8 cellular contexts compared by ENCODE assay signal in genomic region chr2:127067620-127068350, GRCh38. TPM values are rescaled to one million over a fixed set of nuclear protein-coding genes. Genes with fewer than 3 reads are reported as not detected.
DNase-seq lines count a peak whose midpoint lies in the region; ATAC-seq and TF ChIP-seq lines count a peak whose summit lies in the region.

No MANE protein-coding gene starts in this region.

- TF ChIP-seq CTCF in H9 (conservative IDR thresholded peaks at IDR 0.05) (peak; percentile 82), foreskin keratinocyte (conservative IDR thresholded peaks at IDR 0.05) (peak; percentile 85), parathyroid adenoma (IDR thresholded peaks at IDR 0.05) (peak; percentile 88)

- H2BK5ac ChIP-seq in H9 (ENCODE audit: insufficient read length, low read length), result no peak overlapping the region

- peaks cover 0 to 16% of the 10 kb centered on the region in 2 experiments; a peak in 3 of 4 replicates for H3K4me1 Mint-ChIP-seq in H9

- H4K5ac ChIP-seq in H9 (ENCODE audit: insufficient read length, low read depth, low read length), result no peak overlapping the region

- no peaks in the 10 kb centered on the region for H3K23me2 ChIP-seq in H9 (ENCODE audit: insufficient read length, low read depth, low read length, poor library complexity, severe bottlenecking)

- no peaks in the 10 kb centered on the region for H3K9me3 Mint-ChIP-seq in H9

- H2AFZ ChIP-seq in H9 (ENCODE audit: low read length) (no peak overlapping the region), parathyroid adenoma (no peak overlapping the region)

- H3K9me3 ChIP-seq in H9 (ENCODE audit: control insufficient read depth, low read depth, low read length) (no peaks in the 10 kb centered on the region), parathyroid adenoma (ENCODE audit: control insufficient read depth, low read length) (no peaks in the 10 kb centered on the region)

- no peak overlapping the region for H3K4me3 ChIP-seq in parathyroid adenoma (ENCODE audit: low read depth, low read length)

- H2AK5ac ChIP-seq in H9 (ENCODE audit: insufficient read length, low read length), result no peak overlapping the region

- no peak overlapping the region for H3K27ac ChIP-seq in H9 (ENCODE audit: insufficient read length, low read depth, low read length)
- no peak overlapping the region for H3K27ac ChIP-seq in foreskin keratinocyte
- H3K27ac ChIP-seq in parathyroid adenoma, result no peak overlapping the region

- H3K4ac ChIP-seq in H9 (ENCODE audit: low read depth, low read length), result no peak overlapping the region; the same call in 1 of the 2 replicates

- H3K27me3 Mint-ChIP-seq in H9 (ENCODE audit: low read depth), result peaks cover 2% of the 10 kb centered on the region; the same call in 1 of the 2 replicates

- no peak overlapping the region for H3K23ac ChIP-seq in H9 (ENCODE audit: insufficient read length, low read depth, low read length)

- no peak overlapping the region for H3K18ac ChIP-seq in H9 (ENCODE audit: insufficient read length, low read depth, low read length)

- H4K20me1 ChIP-seq in H9 (ENCODE audit: control insufficient read depth, insufficient read depth, insufficient read length), result peaks cover 4% of the 10 kb centered on the region

- peak; percentile 61 for DNase-seq in DMS53 treated with DMSO at 0.1 percent for 48 hours (lab: John Stamatoyannopoulos, UW; ENCODE audit: unreplicated experiment)
- DNase-seq in H9, result peak; percentile 87
- peak; percentile 40 for DNase-seq in RKO (ENCODE audit: low spot score)
- DNase-seq in activated gamma-delta T cell treated with anti-CD3 and anti-CD28 coated beads, Interleukin-2, amount 50 U/mL, for 16 hours (ENCODE audit: low read depth), result peak; percentile 55
- DNase-seq in foreskin keratinocyte, result peak; percentile 21 to 32
- peak; percentile 79 for DNase-seq in ureter (ENCODE audit: low spot score)

- H3K9ac ChIP-seq in H9 (ENCODE audit: extremely low read depth, insufficient read length, low read length), result no peak overlapping the region
- H3K9ac ChIP-seq in parathyroid adenoma, result no peak overlapping the region

- no peak overlapping the region for H2BK12ac ChIP-seq in H9 (ENCODE audit: insufficient read length, low read depth, low read length)

- H3K36me3 Mint-ChIP-seq in H9 (ENCODE audit: insufficient read depth in 1 of 3, low read depth in 3 of 3), result peaks cover 7 to 13% (median 9%) of the 10 kb centered on the region in 3 experiments; a peak in 5 of 7 replicates

- H3K4me2 ChIP-seq in H9 (ENCODE audit: insufficient read depth, insufficient read length, low read length) (no peak overlapping the region), parathyroid adenoma (ENCODE audit: low read length) (no peak overlapping the region)

- H2BK15ac ChIP-seq in H9 (ENCODE audit: low read depth, low read length), result no peak overlapping the region

- no peak overlapping the region for H3T11ph ChIP-seq in H9 (ENCODE audit: low read length)

- no peaks in the 10 kb centered on the region for H3K79me1 ChIP-seq in H9 (ENCODE audit: insufficient read depth, low read depth, low read length, poor library complexity, severe bottlenecking)

- no peaks in the 10 kb centered on the region; the same call in 1 of the 2 replicates for H3K4me1 ChIP-seq in H9 (ENCODE audit: insufficient read depth, low read length)
- peaks cover 8% of the 10 kb centered on the region for H3K4me1 ChIP-seq in foreskin keratinocyte
- H3K4me1 ChIP-seq in parathyroid adenoma, result peaks cover 11% of the 10 kb centered on the region

- H3K56ac ChIP-seq in H9 (ENCODE audit: insufficient read length, low read depth, low read length), result no peak overlapping the region

- H3K36me3 ChIP-seq in parathyroid adenoma (ENCODE audit: control insufficient read depth, insufficient read depth, low read length), result no peaks in the 10 kb centered on the region

- no peak overlapping the region for H3K14ac ChIP-seq in H9 (ENCODE audit: insufficient read depth, low read length)

- no peak overlapping the region for H2BK20ac ChIP-seq in H9 (ENCODE audit: low read depth, low read length, poor library complexity, severe bottlenecking)

- peak overlapping the region in 2 of 3 experiments; percentile 63 to 71; a peak in 3 of 7 replicates for H3K27ac Mint-ChIP-seq in H9

- no peak overlapping the region for H4K91ac ChIP-seq in H9 (ENCODE audit: insufficient read length, low read depth, low read length)

- no CpG with 5 or more reads among the region's 19 CpGs for WGBS in H9 (ENCODE audit: extremely low coverage, insufficient read length, low lambda C conversion rate)

- ATAC-seq in foreskin keratinocyte (no peak), GM19324 (IDR thresholded peaks at IDR 0.05; ENCODE audit: low FRiP score, unreplicated experiment) (no peak)

- H3K4me3 Mint-ChIP-seq in H9, result no peak overlapping the region

- H2BK120ac ChIP-seq in H9 (ENCODE audit: low read depth, low read length, poor library complexity, severe bottlenecking), result no peak overlapping the region

- H3K79me2 ChIP-seq in H9 (ENCODE audit: insufficient read depth, low read length), result no peaks in the 10 kb centered on the region
- peaks cover 22% of the 10 kb centered on the region for H3K79me2 ChIP-seq in parathyroid adenoma

- no peak overlapping the region for H4K8ac ChIP-seq in H9 (replicated peaks; ENCODE audit: insufficient read length, low read depth, low read length)

- H3K27me3 ChIP-seq in H9 (ENCODE audit: insufficient read depth, low read length) (no peaks in the 10 kb centered on the region; the same call in 1 of the 2 replicates), foreskin keratinocyte (no peaks in the 10 kb centered on the region), parathyroid adenoma (ENCODE audit: control insufficient read depth, insufficient read depth, low read length) (no peaks in the 10 kb centered on the region)

RNA-seq across cellular contexts. Expression of gene BIN1, which starts 39.2 kb away (rescaled TPM):
- total RNA-seq in H9 (2021) (30.0 and 32.0 TPM in 2 replicates), foreskin keratinocyte (30.6 and 30.8 TPM in 2 replicates), ureter (51.6 TPM)
- 29.4 and 31.0 TPM in 2 replicates for polyA plus RNA-seq in foreskin keratinocyte

Comparison
In these comparisons a context has a peak if more than half of its experiments do, and no peak if none do; other contexts are left out.
1. DNase-seq: peak in every context shown above with its lines; median percentile 87 in H9; 79 in ureter; 61 in DMS53 treated with DMSO at 0.1 percent for 48 hours; 55 in activated gamma-delta T cell treated with anti-CD3 and anti-CD28 coated beads, Interleukin-2, amount 50 U/mL, for 16 hours; 40 in RKO; 26 in foreskin keratinocyte.